9 cellular contexts compared by ENCODE assay signal in genomic region chr17:40541873-40542561, GRCh38. TPM values are rescaled to one million over a fixed set of nuclear protein-coding genes. Genes with fewer than 3 reads are reported as not detected.
DNase-seq lines count a peak whose midpoint lies in the region; ATAC-seq, FAIRE-seq and TF ChIP-seq lines count a peak whose summit lies in the region.
"Had no signal": no experiment of that assay in that cellular context is flagged by ENCODE, and none has a peak within 500 bp of the region (broad histone marks: within the 10 kb centered on the region; RNA-seq: fewer than 3 reads in every experiment).

No MANE protein-coding gene starts in this region.

- H3K4me3 ChIP-seq in K562 (no peak overlapping the region), HepG2 (replicated peaks in 1 of 3; ENCODE audit: insufficient read depth in 1 of 3, low read depth in 2 of 3, low read length in 3 of 3) (no peak overlapping the region), stomach (no peak overlapping the region)

- H2AFZ ChIP-seq in K562 (ENCODE audit: low read depth, low read length) (peak overlapping the region; percentile 6; the same call in 1 of the 2 replicates), HepG2 (ENCODE audit: low read length) (no peak overlapping the region)

- TF ChIP-seq EP300 in K562 (IDR thresholded peaks at IDR 0.05; ENCODE audit: low read length) (no peak), HepG2 (IDR thresholded peaks at IDR 0.05; ENCODE audit: low read depth in 2 of 2, low read length in 2 of 2) (no peak), HepG2 (CRISPR knock-in tag; IDR thresholded peaks at IDR 0.05; ENCODE audit: borderline replicate concordance) (no peak), stomach (IDR thresholded peaks at IDR 0.05) (no peak)

- POLR2A ChIA-PET in K562 (lab: Yijun Ruan, JAX) (interaction anchor here (0.6 to 1.7 kb wide), 5 partner anchors 8 to 302 kb away, joined by 3 to 6 read pairs (median 5); partner anchors contain the start of gene CCR7), HepG2 (lab: Yijun Ruan, JAX) (interaction anchor here (1.4 to 11.0 kb wide), 4 partner anchors 9 to 1146 kb away, joined by 3 to 116 read pairs (median 6); partner anchors contain the start of gene EIF1)

- no peaks in the 10 kb centered on the region for H3K79me2 ChIP-seq in K562 (ENCODE audit: control insufficient read depth, insufficient read depth, low read length)
- H3K79me2 ChIP-seq in HepG2 (ENCODE audit: insufficient read depth, low read length), result no peaks in the 10 kb centered on the region

- no peak for ATAC-seq in K562
- 0 out of 3 replicates have a peak, but pooled peaks have one; percentile 3 for ATAC-seq in HepG2
- no peak for ATAC-seq in GM21367 (IDR thresholded peaks at IDR 0.05; ENCODE audit: unreplicated experiment)

- FAIRE-seq in K562 (lab: Jason Lieb, UNC), result no peak
- no peak for FAIRE-seq in HepG2 (lab: Jason Lieb, UNC)

- H4K20me1 ChIP-seq in K562 (replicated peaks; ENCODE audit: control insufficient read depth, insufficient read depth, low read length), result no peaks in the 10 kb centered on the region
- no peaks in the 10 kb centered on the region for H4K20me1 ChIP-seq in HepG2 (ENCODE audit: insufficient read depth, low read length)

- H3K9me3 ChIP-seq in K562 (replicated peaks; ENCODE audit: control insufficient read depth, insufficient read depth, low read depth, low read length), result no peaks in the 10 kb centered on the region
- no peaks in the 10 kb centered on the region for H3K9me3 ChIP-seq in HepG2 (ENCODE audit: low read length)
- H3K9me3 ChIP-seq in stomach, result no peaks in the 10 kb centered on the region

- H3K4me1 ChIP-seq in K562 (replicated peaks in 1 of 2; ENCODE audit: control insufficient read depth in 2 of 2, insufficient read depth in 2 of 2, low read length in 2 of 2) (peaks cover 21% of the 10 kb centered on the region in 2 experiments), HepG2 (ENCODE audit: insufficient read depth, low read length) (peaks cover 69% of the 10 kb centered on the region), stomach (peaks cover 25 to 54% (median 37%) of the 10 kb centered on the region in 4 donors)

- in situ Hi-C loops in K562 (cut with MboI) (no loop called here), HepG2 (cut with HindIII; ENCODE audit: extremely low pct_ligation_motif_present, low pct_unique_long_range_greater_than_20kb) (no loop called here)

- H3K27me3 ChIP-seq in K562 (ENCODE audit: control insufficient read depth in 2 of 2, insufficient read depth in 2 of 2, low read length in 2 of 2) (no peaks in the 10 kb centered on the region), HepG2 (ENCODE audit: control insufficient read depth in 1 of 2, insufficient read depth in 2 of 2, low read length in 2 of 2) (no peaks in the 10 kb centered on the region), stomach (no peaks in the 10 kb centered on the region)

- H3K9me1 ChIP-seq in K562 (ENCODE audit: control insufficient read depth, insufficient read depth, low read length), result peaks cover 4% of the 10 kb centered on the region

- TF ChIP-seq CTCF in K562 (IDR thresholded peaks at IDR 0.05 in 2 of 3, conservative IDR thresholded peaks at IDR 0.05 in 1 of 3; ENCODE audit: insufficient read depth in 2 of 3, low read depth in 1 of 3, low read length in 3 of 3) (no peak), HepG2 (CRISPR knock-in tag; IDR thresholded peaks at IDR 0.05) (no peak), stomach (IDR thresholded peaks at IDR 0.05) (no peak)

- intact Hi-C loops in K562 (cut with micrococcal nuclease), result no loop called here
- intact Hi-C loops in HepG2 (cut with micrococcal nuclease; ENCODE audit: unreplicated experiment), result no loop called here
- intact Hi-C loops in stomach (cut with DNase I; ENCODE audit: low total_unique reads), result no loop called here

- H3K27ac ChIP-seq in K562 (ENCODE audit: extremely low read depth, low read depth, low read length) (no peak overlapping the region), HepG2 (ENCODE audit: extremely low read length, insufficient read depth, low read length) (no peak overlapping the region), stomach (peak overlapping the region; percentile 66 to 94 (median 92))

- peak overlapping the region in 1 of 2 experiments; percentile 59; a peak in 1 of 4 replicates for H3K9ac ChIP-seq in K562 (ENCODE audit: insufficient read depth in 1 of 2, low read depth in 2 of 2, low read length in 2 of 2)
- no peak overlapping the region for H3K9ac ChIP-seq in HepG2 (ENCODE audit: insufficient read depth, low read depth, low read length)

- TF ChIP-seq RAD21 in K562 (CRISPR knock-in tag; conservative IDR thresholded peaks at IDR 0.05 in 1 of 2, IDR thresholded peaks at IDR 0.05 in 1 of 2), result no peak
- TF ChIP-seq RAD21 in HepG2 (CRISPR knock-in tag; IDR thresholded peaks at IDR 0.05), result no peak

- no peaks in the 10 kb centered on the region for H3K36me3 ChIP-seq in K562 (ENCODE audit: control insufficient read depth, insufficient read depth, low read length)
- H3K36me3 ChIP-seq in HepG2 (replicated peaks in 1 of 2; ENCODE audit: control insufficient read depth in 1 of 2, insufficient read depth in 2 of 2, low read length in 2 of 2), result no peaks in the 10 kb centered on the region
- H3K36me3 ChIP-seq in stomach, result no peaks in the 10 kb centered on the region

- BruUV-seq in K562 (replicated peaks; lab: Mats Ljungman, UMichigan) (no TSS peak), HepG2 (replicated peaks; lab: Mats Ljungman, UMichigan) (no TSS peak)

- CTCF ChIA-PET in K562 (lab: Yijun Ruan, JAX; ENCODE audit: low intra/inter-chr PET ratio), result no interaction called here
- CTCF ChIA-PET in HepG2 (lab: Yijun Ruan, JAX; ENCODE audit: low intra/inter-chr PET ratio, low total read pairs), result no interaction called here

- DNase-seq in NCI-H2227 treated with DMSO at 0.1 percent for 48 hours (lab: John Stamatoyannopoulos, UW) (peak; percentile 74), K562 (ENCODE audit: extremely low read depth in 1 of 4, low spot score in 3 of 4) (no peak), HepG2 (ENCODE audit: low spot score) (no peak), stomach (no peak), NCI-H1092 treated with DMSO at 0.1 percent for 48 hours (lab: John Stamatoyannopoulos, UW) (no peak), mesenteric fat pad (ENCODE audit: low spot score) (no peak)

- WGBS in K562 (ENCODE audit: insufficient coverage, low coverage, missing lambda C conversion rate), result 69% methylated on average over 12 of the region's 18 CpGs
- 76% methylated on average over 17 of the region's 18 CpGs for WGBS in HepG2 (ENCODE audit: low lambda C conversion rate)
- 53 to 72% (median 63%) methylated on average over 15 to 18 of the region's 18 CpGs for WGBS in stomach, 5 donors

- TF ChIP-seq POLR2A in K562 (conservative IDR thresholded peaks at IDR 0.05) (no peak), HepG2 (IDR thresholded peaks at IDR 0.05; ENCODE audit: insufficient read depth in 1 of 2, low read depth in 2 of 2, low read length in 2 of 2) (no peak), stomach (IDR thresholded peaks at IDR 0.05) (no peak)

- no peak overlapping the region for H3K4me2 ChIP-seq in K562 (ENCODE audit: insufficient read depth, low read length)
- H3K4me2 ChIP-seq in HepG2 (ENCODE audit: low read depth, low read length), result peak overlapping the region; percentile 37

RNA-seq across cellular contexts. Expression of gene CCR7, which starts 23.3 kb away (rescaled TPM):
- 0.62 and 2.8 TPM in 2 replicates for total RNA-seq in K562 (2011; cell fraction: chromatin; rRNA removed; ENCODE audit: low replicate concordance)
- total RNA-seq in K562 (2011; cell fraction: nucleolus; rRNA removed), result 1.6 and 2.2 TPM in 2 replicates
- total RNA-seq in K562 (2011; cell fraction: nucleoplasm; rRNA removed), result 1.1 and 1.2 TPM in 2 replicates
- total RNA-seq in K562 (2014; rRNA removed), result 0.14 and 0.33 TPM in 2 replicates
- total RNA-seq in K562 (2014; rRNA removed; fragmentation: Illumina TruSeq; extraction: Trizol), result 0.13 and 0.22 TPM in 2 replicates
- total RNA-seq in K562 (2015; rRNA removed; fragmentation: Illumina TruSeq; extraction: Trizol), result 0.30 and 0.51 TPM in 2 replicates
- total RNA-seq in K562 (2021), result 1.1 and 1.3 TPM in 2 replicates
- 0.46 and 1.4 TPM in 2 replicates for polyA plus RNA-seq in K562 (2011; rRNA removed)
- 0.83 and 6.2 TPM in 2 replicates for polyA plus RNA-seq in K562 (2011; cell fraction: cytosol; rRNA removed)
- 0.28 and 2.5 TPM in 2 replicates for polyA plus RNA-seq in K562 (2011; cell fraction: nucleus; rRNA removed)
- polyA plus RNA-seq in K562 (2012), result 0.48 and 2.1 TPM in 2 replicates
- polyA plus RNA-seq in K562 (2014; fragmentation: Illumina TruSeq; extraction: Trizol), result 0.48 and 0.73 TPM in 2 replicates
- polyA plus RNA-seq in K562 (2014; fragmentation: Nextera tagmentation; extraction: Ambion mirVana), result 1 to 10 TPM in 1 of 2 experiments, under 1 TPM in 1; 0.58 to 1.0 TPM
- 0.32 and 0.56 TPM in 2 replicates for polyA plus RNA-seq in K562 (2014; rRNA removed)
- 1.1 and 4.7 TPM in 2 replicates for polyA minus RNA-seq in K562 (2011; rRNA and poly(A)+ RNA removed)
- polyA minus RNA-seq in K562 (2011; cell fraction: cytosol; rRNA and poly(A)+ RNA removed), result 1.3 TPM in 1 of 2 replicates, not detected in the other
- polyA minus RNA-seq in K562 (2011; cell fraction: nucleus; rRNA and poly(A)+ RNA removed), result 0.67 and 1.5 TPM in 2 replicates
- total RNA-seq in HepG2 (2016; rRNA removed; fragmentation: Illumina TruSeq; extraction: Trizol), result 0.04 TPM in 1 of 2 replicates, not detected in the other
- total RNA-seq in HepG2 (2016; cell fraction: cytosol; rRNA removed; fragmentation: Illumina TruSeq; extraction: Trizol; ENCODE audit: low read depth), result not detected in 2 replicates
- total RNA-seq in HepG2 (2016; cell fraction: insoluble cytoplasmic fraction; rRNA removed; fragmentation: Illumina TruSeq; extraction: Trizol), result 0.09 TPM in 1 of 2 replicates, not detected in the other
- not detected in 2 replicates for total RNA-seq in HepG2 (2016; cell fraction: membrane; rRNA removed; fragmentation: Illumina TruSeq; extraction: Trizol)
- not detected in 2 replicates for total RNA-seq in HepG2 (2016; cell fraction: nucleus; rRNA removed; fragmentation: Illumina TruSeq; extraction: Trizol)
- polyA plus RNA-seq in HepG2 (2011; rRNA removed), result 0.53 and 0.55 TPM in 2 replicates
- 0.59 and 0.70 TPM in 2 replicates for polyA plus RNA-seq in HepG2 (2011; cell fraction: cytosol; rRNA removed)
- polyA plus RNA-seq in HepG2 (2011; cell fraction: nucleus; rRNA removed), result 0.31 and 1.1 TPM in 2 replicates
- 1.1 and 1.5 TPM in 2 replicates for polyA plus RNA-seq in HepG2 (2012)
- polyA plus RNA-seq in HepG2 (2016; cell fraction: cytosol; fragmentation: Illumina TruSeq; extraction: Trizol; ENCODE audit: low read depth), result not detected in 2 replicates
- not detected in 2 replicates for polyA plus RNA-seq in HepG2 (2016; cell fraction: insoluble cytoplasmic fraction; fragmentation: Illumina TruSeq; extraction: Trizol; ENCODE audit: low read depth)
- polyA plus RNA-seq in HepG2 (2016; cell fraction: membrane; fragmentation: Illumina TruSeq; extraction: Trizol; ENCODE audit: low read depth), result not detected in 2 replicates
- polyA plus RNA-seq in HepG2 (2016; cell fraction: nucleus; fragmentation: Illumina TruSeq; extraction: Trizol; ENCODE audit: insufficient read depth, low read depth), result not detected in 2 replicates
- 1.4 and 3.5 TPM in 2 replicates for polyA minus RNA-seq in HepG2 (2011; rRNA and poly(A)+ RNA removed; ENCODE audit: low replicate concordance)
- 0.40 TPM in 1 of 2 replicates, not detected in the other for polyA minus RNA-seq in HepG2 (2011; cell fraction: cytosol; rRNA and poly(A)+ RNA removed)
- polyA minus RNA-seq in HepG2 (2011; cell fraction: nucleus; rRNA and poly(A)+ RNA removed), result 0.37 TPM in 1 of 2 replicates, not detected in the other
- total RNA-seq in stomach, result 1 to 10 TPM in 1 of 5 donors, not detected in 4; 3.1 TPM
- 1 to 10 TPM in 1 of 3 donors, under 1 TPM in 1, not detected in 1; 0.92 to 1.4 TPM for polyA plus RNA-seq in stomach
- total RNA-seq in mesenteric fat pad, result 0.39 TPM
- total RNA-seq: glomerular endothelial cell, LHCN-M2 had no signal

RNA-seq across cellular contexts. Expression of gene TNS4, which starts 40.6 kb away (rescaled TPM):
- total RNA-seq in K562 (2011; cell fraction: chromatin; rRNA removed; ENCODE audit: low replicate concordance), result 2.1 and 5.8 TPM in 2 replicates
- total RNA-seq in K562 (2011; cell fraction: nucleolus; rRNA removed), result 1.4 and 1.7 TPM in 2 replicates
- 2.7 and 2.8 TPM in 2 replicates for total RNA-seq in K562 (2011; cell fraction: nucleoplasm; rRNA removed)
- total RNA-seq in K562 (2014; rRNA removed) (0.18 and 0.24 TPM in 2 replicates), K562 (2014; rRNA removed; fragmentation: Illumina TruSeq; extraction: Trizol) (0.06 and 0.11 TPM in 2 replicates), K562 (2015; rRNA removed; fragmentation: Illumina TruSeq; extraction: Trizol) (not detected in 2 replicates), K562 (2021) (0.73 and 0.78 TPM in 2 replicates), HepG2 (2016; rRNA removed; fragmentation: Illumina TruSeq; extraction: Trizol) (0.58 TPM in 2 replicates), stomach (1 to 10 TPM in 1 of 5 donors, under 1 TPM in 3, not detected in 1; 0.18 to 3.5 (median 0.59) TPM), mesenteric fat pad (0.16 TPM)
- polyA plus RNA-seq in K562 (2011; rRNA removed) (0.15 and 0.53 TPM in 2 replicates), K562 (2014; fragmentation: Illumina TruSeq; extraction: Trizol) (0.54 and 0.61 TPM in 2 replicates), K562 (2014; fragmentation: Nextera tagmentation; extraction: Ambion mirVana) (under 1 TPM; 0.04 to 0.07 TPM), K562 (2014; rRNA removed) (0.29 and 0.40 TPM in 2 replicates), HepG2 (2011; rRNA removed) (1.7 and 2.1 TPM in 2 replicates), stomach (10 to 100 TPM in 1 of 3 donors, under 1 TPM in 1, not detected in 1; 0.62 to 23.2 TPM)
- 0.09 and 0.89 TPM in 2 replicates for polyA plus RNA-seq in K562 (2011; cell fraction: cytosol; rRNA removed)
- 0.38 and 4.1 TPM in 2 replicates for polyA plus RNA-seq in K562 (2011; cell fraction: nucleus; rRNA removed)
- polyA plus RNA-seq in K562 (2012), result 0.49 and 1.4 TPM in 2 replicates
- 1.1 TPM in 1 of 2 replicates, not detected in the other for polyA minus RNA-seq in K562 (2011; rRNA and poly(A)+ RNA removed)
- polyA minus RNA-seq in K562 (2011; cell fraction: cytosol; rRNA and poly(A)+ RNA removed), result 1.1 TPM in 1 of 2 replicates, not detected in the other
- 0.22 and 2.7 TPM in 2 replicates for polyA minus RNA-seq in K562 (2011; cell fraction: nucleus; rRNA and poly(A)+ RNA removed)
- total RNA-seq in HepG2 (2016; cell fraction: cytosol; rRNA removed; fragmentation: Illumina TruSeq; extraction: Trizol; ENCODE audit: low read depth), result 0.18 and 0.20 TPM in 2 replicates
- 0.32 and 0.51 TPM in 2 replicates for total RNA-seq in HepG2 (2016; cell fraction: insoluble cytoplasmic fraction; rRNA removed; fragmentation: Illumina TruSeq; extraction: Trizol)
- 0.31 and 0.38 TPM in 2 replicates for total RNA-seq in HepG2 (2016; cell fraction: membrane; rRNA removed; fragmentation: Illumina TruSeq; extraction: Trizol)
- total RNA-seq in HepG2 (2016; cell fraction: nucleus; rRNA removed; fragmentation: Illumina TruSeq; extraction: Trizol), result 0.37 and 1.3 TPM in 2 replicates
- 0.69 and 1.3 TPM in 2 replicates for polyA plus RNA-seq in HepG2 (2011; cell fraction: cytosol; rRNA removed)
- 7.1 and 10.8 TPM in 2 replicates for polyA plus RNA-seq in HepG2 (2011; cell fraction: nucleus; rRNA removed)
- polyA plus RNA-seq in HepG2 (2012), result 0.37 and 0.42 TPM in 2 replicates
- 0.20 and 0.22 TPM in 2 replicates for polyA plus RNA-seq in HepG2 (2016; cell fraction: cytosol; fragmentation: Illumina TruSeq; extraction: Trizol; ENCODE audit: low read depth)
- polyA plus RNA-seq in HepG2 (2016; cell fraction: insoluble cytoplasmic fraction; fragmentation: Illumina TruSeq; extraction: Trizol; ENCODE audit: low read depth), result 1.3 and 2.3 TPM in 2 replicates
- 0.34 and 0.72 TPM in 2 replicates for polyA plus RNA-seq in HepG2 (2016; cell fraction: membrane; fragmentation: Illumina TruSeq; extraction: Trizol; ENCODE audit: low read depth)
- polyA plus RNA-seq in HepG2 (2016; cell fraction: nucleus; fragmentation: Illumina TruSeq; extraction: Trizol; ENCODE audit: insufficient read depth, low read depth), result 4.4 and 6.8 TPM in 2 replicates
- 7.4 and 24.1 TPM in 2 replicates for polyA minus RNA-seq in HepG2 (2011; rRNA and poly(A)+ RNA removed; ENCODE audit: low replicate concordance)
- polyA minus RNA-seq in HepG2 (2011; cell fraction: cytosol; rRNA and poly(A)+ RNA removed), result 2.6 and 3.7 TPM in 2 replicates
- polyA minus RNA-seq in HepG2 (2011; cell fraction: nucleus; rRNA and poly(A)+ RNA removed), result 4.0 and 6.1 TPM in 2 replicates
- total RNA-seq: glomerular endothelial cell, LHCN-M2 had no signal

Comparison
In these comparisons a context has a peak if more than half of its experiments do, and no peak if none do; other contexts are left out.
1. H3K27ac ChIP-seq: peak in stomach (5 of 5); none in K562 (single experiment) and HepG2 (single experiment).